15 cellular contexts compared by ENCODE assay signal in the genomic region with DNA sequence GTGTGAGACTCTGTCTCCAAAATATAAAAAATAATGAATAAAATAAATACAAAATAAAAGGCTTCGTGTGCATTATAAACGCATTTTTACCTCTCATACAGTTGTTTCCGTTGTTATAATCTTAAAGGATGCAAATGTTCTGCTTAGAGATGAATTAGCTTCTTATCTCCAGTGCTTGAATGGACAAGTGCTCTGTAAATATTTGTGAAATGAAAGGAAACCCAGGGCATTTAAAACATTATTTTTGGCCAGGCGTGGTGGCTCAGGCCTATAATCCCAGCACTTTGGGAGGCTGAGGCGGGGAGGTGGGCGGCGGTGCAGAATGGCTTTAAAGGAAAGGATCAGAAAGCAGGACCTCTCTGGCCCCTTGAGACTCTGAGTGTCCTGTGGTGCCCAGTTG.
DNase-seq lines count a peak whose midpoint lies in the region; ATAC-seq and TF ChIP-seq lines count a peak whose summit lies in the region.
"Had no signal": no experiment of that assay in that cellular context is flagged by ENCODE, and none has a peak within 500 bp of the region (broad histone marks: within the 10 kb centered on the region; RNA-seq: fewer than 3 reads in every experiment).

No MANE protein-coding gene starts in this region.

- no peak for TF ChIP-seq POLR2A in esophagus muscularis mucosa (IDR thresholded peaks at IDR 0.05; ENCODE audit: low read depth)

- 86% methylated on average over 7 of the region's 7 CpGs for WGBS in esophagus muscularis mucosa

- peaks cover 31% of the 10 kb centered on the region for H3K36me3 Mint-ChIP-seq in progenitor cell of endocrine pancreas (ENCODE audit: insufficient read depth)
- no peaks in the 10 kb centered on the region for H3K36me3 Mint-ChIP-seq in T-helper 2 cell treated with Interferon-gamma antibody and Interleukin-4, amounts not matched to agents 5 μg/mL and 100 μg/mL, for 36 hours (ENCODE audit: low read depth)
- H3K36me3 Mint-ChIP-seq: CD4-positive, CD25-positive, alpha-beta regulatory T cell had no signal

- H3K27ac Mint-ChIP-seq in progenitor cell of endocrine pancreas = peak overlapping the region; percentile 37
- no peak overlapping the region for H3K27ac Mint-ChIP-seq in T-helper 2 cell treated with Interferon-gamma antibody and Interleukin-4, amounts not matched to agents 5 μg/mL and 100 μg/mL, for 36 hours
- H3K27ac Mint-ChIP-seq: CD4-positive, CD25-positive, alpha-beta regulatory T cell had no signal

- TF ChIP-seq CTCF in lower lobe of right lung (IDR thresholded peaks at IDR 0.05) = no peak
- TF ChIP-seq CTCF in progenitor cell of endocrine pancreas (IDR thresholded peaks at IDR 0.05; ENCODE audit: unreplicated experiment) = no peak
- no peak for TF ChIP-seq CTCF in esophagus muscularis mucosa (IDR thresholded peaks at IDR 0.05)

- H3K27me3 ChIP-seq in lower lobe of right lung (ENCODE audit: low read depth) (no peaks in the 10 kb centered on the region), esophagus muscularis mucosa (no peaks in the 10 kb centered on the region)
- H3K27me3 ChIP-seq: BLaER1 had no signal

- no peaks in the 10 kb centered on the region for H3K9me3 ChIP-seq in lower lobe of right lung
- H3K9me3 ChIP-seq in esophagus muscularis mucosa = no peaks in the 10 kb centered on the region
- H3K9me3 ChIP-seq: BLaER1 had no signal

- H3K27me3 Mint-ChIP-seq in progenitor cell of endocrine pancreas = no peaks in the 10 kb centered on the region
- H3K27me3 Mint-ChIP-seq in T-helper 2 cell treated with Interferon-gamma antibody and Interleukin-4, amounts not matched to agents 5 μg/mL and 100 μg/mL, for 36 hours (ENCODE audit: low read depth) = no peaks in the 10 kb centered on the region
- H3K27me3 Mint-ChIP-seq: CD4-positive, CD25-positive, alpha-beta regulatory T cell had no signal

- intact Hi-C loops in lower lobe of right lung (cut with DNase I) = no loop called here
- intact Hi-C loops in esophagus muscularis mucosa (cut with DNase I) = no loop called here

- H3K4me1 ChIP-seq in lower lobe of right lung (no peaks in the 10 kb centered on the region), esophagus muscularis mucosa (no peaks in the 10 kb centered on the region)
- H3K4me1 ChIP-seq: BLaER1 had no signal

- H3K27ac ChIP-seq in lower lobe of right lung = no peak overlapping the region
- no peak overlapping the region for H3K27ac ChIP-seq in esophagus muscularis mucosa (replicated peaks in 1 of 4)
- H3K27ac ChIP-seq: BLaER1, HL-60 had no signal

- H3K4me3 ChIP-seq in lower lobe of right lung = no peak overlapping the region
- H3K4me3 ChIP-seq in esophagus muscularis mucosa = no peak overlapping the region
- H3K4me3 ChIP-seq: BLaER1 had no signal

- DNase-seq in NCI-H1092 treated with DMSO at 0.1 percent for 48 hours (lab: John Stamatoyannopoulos, UW) (peak; percentile 8), NCI-H1092 (lab: John Stamatoyannopoulos, UW) (no peak), DMS79 treated with DMSO at 0.1 percent for 48 hours (lab: John Stamatoyannopoulos, UW) (peak; percentile 56), lower lobe of right lung (no peak), progenitor cell of endocrine pancreas (ENCODE audit: low spot score, unreplicated experiment) (no peak), esophagus muscularis mucosa (ENCODE audit: extremely low spot score) (no peak), MV-4-11 (lab: John Stamatoyannopoulos, UW) (no peak)
- no peak for DNase-seq in T-helper 2 cell treated with Interferon-gamma antibody and Interleukin-4, amounts not matched to agents 5 μg/mL and 100 μg/mL, for 36 hours (ENCODE audit: low spot score)
- DNase-seq: 8988T; AML-193; CD4-positive, CD25-positive, alpha-beta regulatory T cell; GF-D8; HCEC 1CT had no signal

- H3K9me3 Mint-ChIP-seq in progenitor cell of endocrine pancreas (ENCODE audit: low read depth) = no peaks in the 10 kb centered on the region
- H3K9me3 Mint-ChIP-seq in T-helper 2 cell treated with Interferon-gamma antibody and Interleukin-4, amounts not matched to agents 5 μg/mL and 100 μg/mL, for 36 hours = peaks cover 1% of the 10 kb centered on the region

- H3K4me3 Mint-ChIP-seq in progenitor cell of endocrine pancreas (ENCODE audit: low read depth) = no peak overlapping the region
- no peak overlapping the region for H3K4me3 Mint-ChIP-seq in T-helper 2 cell treated with Interferon-gamma antibody and Interleukin-4, amounts not matched to agents 5 μg/mL and 100 μg/mL, for 36 hours

- TF ChIP-seq EP300 in esophagus muscularis mucosa (IDR thresholded peaks at IDR 0.05) = no peak

- no peaks in the 10 kb centered on the region for H3K36me3 ChIP-seq in lower lobe of right lung
- H3K36me3 ChIP-seq in esophagus muscularis mucosa = no peaks in the 10 kb centered on the region

- peaks cover 8% of the 10 kb centered on the region for H3K4me1 Mint-ChIP-seq in progenitor cell of endocrine pancreas (ENCODE audit: low read depth)
- no peaks in the 10 kb centered on the region for H3K4me1 Mint-ChIP-seq in T-helper 2 cell treated with Interferon-gamma antibody and Interleukin-4, amounts not matched to agents 5 μg/mL and 100 μg/mL, for 36 hours (ENCODE audit: low read depth)
- H3K4me1 Mint-ChIP-seq: CD4-positive, CD25-positive, alpha-beta regulatory T cell had no signal

- ATAC-seq in lower lobe of right lung = peak; percentile 45 to 60

Comparison
In these comparisons a context has a peak if more than half of its experiments do, and no peak if none do; other contexts are left out.
1. DNase-seq: peak in NCI-H1092 treated with DMSO at 0.1 percent for 48 hours (single experiment) and DMS79 treated with DMSO at 0.1 percent for 48 hours (single experiment); none in NCI-H1092 (single experiment), lower lobe of right lung (single experiment), progenitor cell of endocrine pancreas (single experiment), T-helper 2 cell treated with Interferon-gamma antibody and Interleukin-4, amounts not matched to agents 5 μg/mL and 100 μg/mL, for 36 hours (single experiment), esophagus muscularis mucosa (single experiment) and MV-4-11 (single experiment).